In genomic region chr15:23441204-23441603, GRCh38 we compare ENCODE assay signal across 30 cellular contexts. TPM values are rescaled to one million over a fixed set of nuclear protein-coding genes. Genes with fewer than 3 reads are reported as not detected.
"Had no signal": no experiment of that assay in that cellular context is flagged by ENCODE, and none has a peak within 500 bp of the region (broad histone marks: within the 10 kb centered on the region; RNA-seq: fewer than 3 reads in every experiment).

No MANE protein-coding gene starts in this region.

- H3K9me3 Mint-ChIP-seq: stimulated activated effector memory CD8-positive, alpha-beta T cell treated with anti-CD3 and anti-CD28 coated beads, Interleukin-12 subunit alpha, Interleukin-12 subunit beta, amount 100 ng/mL, for 72 hours; stimulated activated memory B cell treated with anti-CD40 and anti-IgM and Interleukin-4, amounts not matched to agents 10 μg/mL and 1 μg/mL and 100 μg/mL, for 72 hours; stimulated activated naive B cell treated with anti-CD40 and anti-IgM and Interleukin-4, amounts not matched to agents 10 μg/mL and 1 μg/mL and 100 μg/mL, for 72 hours; stimulated activated naive CD8-positive, alpha-beta T cell treated with anti-CD3 and anti-CD28 coated beads, Interleukin-15, amount 100 ng/mL, for 72 hours; stimulated activated naive CD8-positive, alpha-beta T cell treated with anti-CD3 and anti-CD28 coated beads, Interleukin-15, Interleukin-2, amounts not matched to agents 100 ng/mL and 50 ng/mL, for 24 hours; type B pancreatic cell had no signal

- H3K9me3 ChIP-seq: stomach, suprapubic skin, testis, thoracic aorta, thyroid gland, tibial artery, tibial nerve, transverse colon, upper lobe of left lung, uterus, vagina had no signal

- H3K4me3 Mint-ChIP-seq: stimulated activated effector memory CD8-positive, alpha-beta T cell treated with anti-CD3 and anti-CD28 coated beads, Interleukin-12 subunit alpha, Interleukin-12 subunit beta, amount 100 ng/mL, for 72 hours; stimulated activated memory B cell treated with anti-CD40 and anti-IgM and Interleukin-4, amounts not matched to agents 10 μg/mL and 1 μg/mL and 100 μg/mL, for 72 hours; stimulated activated naive B cell treated with anti-CD40 and anti-IgM and Interleukin-4, amounts not matched to agents 10 μg/mL and 1 μg/mL and 100 μg/mL, for 72 hours; stimulated activated naive CD8-positive, alpha-beta T cell treated with anti-CD3 and anti-CD28 coated beads, Interleukin-15, amount 100 ng/mL, for 72 hours; stimulated activated naive CD8-positive, alpha-beta T cell treated with anti-CD3 and anti-CD28 coated beads, Interleukin-15, Interleukin-2, amounts not matched to agents 100 ng/mL and 50 ng/mL, for 24 hours had no signal

- H3K27ac Mint-ChIP-seq: stimulated activated effector memory CD8-positive, alpha-beta T cell treated with anti-CD3 and anti-CD28 coated beads, Interleukin-12 subunit alpha, Interleukin-12 subunit beta, amount 100 ng/mL, for 72 hours; stimulated activated memory B cell treated with anti-CD40 and anti-IgM and Interleukin-4, amounts not matched to agents 10 μg/mL and 1 μg/mL and 100 μg/mL, for 72 hours; stimulated activated naive B cell treated with anti-CD40 and anti-IgM and Interleukin-4, amounts not matched to agents 10 μg/mL and 1 μg/mL and 100 μg/mL, for 72 hours; stimulated activated naive CD8-positive, alpha-beta T cell treated with anti-CD3 and anti-CD28 coated beads, Interleukin-15, amount 100 ng/mL, for 72 hours; stimulated activated naive CD8-positive, alpha-beta T cell treated with anti-CD3 and anti-CD28 coated beads, Interleukin-15, Interleukin-2, amounts not matched to agents 100 ng/mL and 50 ng/mL, for 24 hours had no signal

- H3K4me1 ChIP-seq: stomach, suprapubic skin, testis, thyroid gland, tibial artery, tibial nerve, upper lobe of left lung, uterus, vagina had no signal

- H3K27ac ChIP-seq: stomach, suprapubic skin, testis, thoracic aorta, thyroid gland, tibial artery, tibial nerve, transverse colon, upper lobe of left lung, uterus, vagina had no signal

- H3K36me3 ChIP-seq: stomach, suprapubic skin, thoracic aorta, thyroid gland, tibial artery, tibial nerve, transverse colon, upper lobe of left lung, uterus, vagina had no signal

- H3K27me3 ChIP-seq: suprapubic skin, testis, thyroid gland, tibial nerve, upper lobe of left lung, uterus, vagina had no signal

- H3K4me3 ChIP-seq: stomach, suprapubic skin, testis, thoracic aorta, thyroid gland, tibial artery, tibial nerve, transverse colon, upper lobe of left lung, uterus, vagina had no signal

- DNase-seq: stimulated activated CD4-positive, alpha-beta T cell treated with anti-CD3 and anti-CD28 coated beads, Interleukin-2, amount 100 ng/mL, for 48 hours; stimulated activated CD4-positive, alpha-beta T cell treated with anti-CD3 and anti-CD28 coated beads, Interleukin-4, amount 100 ng/mL, for 1 hour; stimulated activated CD4-positive, alpha-beta T cell treated with anti-CD3 and anti-CD28 coated beads, Interleukin-4, amount 100 ng/mL, for 24 hours; stimulated activated CD4-positive, alpha-beta T cell treated with anti-CD3 and anti-CD28 coated beads, Interleukin-4, amount 100 ng/mL, for 4 hours; stimulated activated CD8-positive, alpha-beta memory T cell treated with anti-CD3 and anti-CD28 coated beads, Interleukin-4, amount 100 ng/mL, for 48 hours; stimulated activated naive B cell treated with anti-CD40 and anti-IgM and Interleukin-4, amounts not matched to agents 10 μg/mL and 1 μg/mL and 100 μg/mL, for 72 hours; stimulated activated naive CD4-positive, alpha-beta T cell; stimulated activated naive CD4-positive, alpha-beta T cell treated with Interleukin-2 at 50 U/mL for 16 hours; stimulated activated naive CD8-positive, alpha-beta T cell treated with anti-CD3 and anti-CD28 coated beads, Interleukin-15, amount 100 ng/mL, for 72 hours; stimulated activated naive CD8-positive, alpha-beta T cell treated with anti-CD3 and anti-CD28 coated beads, Interleukin-15, Interleukin-2, amounts not matched to agents 100 U/mL and 50 U/mL, for 24 hours; stomach; substantia nigra; testis; thyroid gland; transverse colon; upper lobe of left lung; uterus had no signal

- H3K4me1 Mint-ChIP-seq: stimulated activated effector memory CD8-positive, alpha-beta T cell treated with anti-CD3 and anti-CD28 coated beads, Interleukin-12 subunit alpha, Interleukin-12 subunit beta, amount 100 ng/mL, for 72 hours; stimulated activated memory B cell treated with anti-CD40 and anti-IgM and Interleukin-4, amounts not matched to agents 10 μg/mL and 1 μg/mL and 100 μg/mL, for 72 hours; stimulated activated naive B cell treated with anti-CD40 and anti-IgM and Interleukin-4, amounts not matched to agents 10 μg/mL and 1 μg/mL and 100 μg/mL, for 72 hours; stimulated activated naive CD8-positive, alpha-beta T cell treated with anti-CD3 and anti-CD28 coated beads, Interleukin-15, amount 100 ng/mL, for 72 hours had no signal

- H3K27me3 Mint-ChIP-seq: stimulated activated naive CD8-positive, alpha-beta T cell treated with anti-CD3 and anti-CD28 coated beads, Interleukin-15, Interleukin-2, amounts not matched to agents 100 ng/mL and 50 ng/mL, for 24 hours; type B pancreatic cell had no signal

- H3K36me3 Mint-ChIP-seq: stimulated activated effector memory CD8-positive, alpha-beta T cell treated with anti-CD3 and anti-CD28 coated beads, Interleukin-12 subunit alpha, Interleukin-12 subunit beta, amount 100 ng/mL, for 72 hours; stimulated activated memory B cell treated with anti-CD40 and anti-IgM and Interleukin-4, amounts not matched to agents 10 μg/mL and 1 μg/mL and 100 μg/mL, for 72 hours; stimulated activated naive B cell treated with anti-CD40 and anti-IgM and Interleukin-4, amounts not matched to agents 10 μg/mL and 1 μg/mL and 100 μg/mL, for 72 hours; type B pancreatic cell had no signal

- ATAC-seq: stimulated activated effector memory CD8-positive, alpha-beta T cell treated with anti-CD3 and anti-CD28 coated beads, Interleukin-12 subunit alpha, Interleukin-12 subunit beta, amount 100 ng/mL, for 72 hours; stimulated activated memory B cell treated with anti-CD40 and anti-IgM and Interleukin-4, amounts not matched to agents 10 μg/mL and 1 μg/mL and 100 μg/mL, for 72 hours; stimulated activated naive B cell treated with anti-CD40 and anti-IgM and Interleukin-4, amounts not matched to agents 10 μg/mL and 1 μg/mL and 100 μg/mL, for 72 hours; stimulated activated naive CD8-positive, alpha-beta T cell treated with anti-CD3 and anti-CD28 coated beads, Interleukin-15, amount 100 ng/mL, for 72 hours; stimulated activated naive CD8-positive, alpha-beta T cell treated with anti-CD3 and anti-CD28 coated beads, Interleukin-15, Interleukin-2, amounts not matched to agents 100 U/mL and 50 U/mL, for 24 hours had no signal

RNA-seq across cellular contexts. Expression of gene GOLGA6L2, which starts 5.8 kb away (rescaled TPM):
- total RNA-seq: stomach, subcutaneous adipose tissue, suprapubic skin, temporal lobe, thoracic aorta, thyroid gland, tibial nerve, transverse colon, upper lobe of left lung, ureter, urinary bladder, uterus, vagina had no signal
